1 cellular context compared by ENCODE assay signal in genomic region chr13:40793339-40793738, GRCh38.
TF ChIP-seq lines count a peak whose summit lies in the region.

No MANE protein-coding gene starts in this region.

TF ChIP-seq in HepG2, 621 proteins besides CTCF, POLR2A, EP300 and RAD21:
- TF ChIP-seq SMYD3 (CRISPR knock-in tag; IDR thresholded peaks at IDR 0.05) = no peak
- peak; percentile 75 for TF ChIP-seq CEBPB (IDR thresholded peaks at IDR 0.05; ENCODE audit: borderline replicate concordance, low read depth, low read length)
- TF ChIP-seq NBN (conservative IDR thresholded peaks at IDR 0.05) = no peak
- no peak for TF ChIP-seq HHEX (CRISPR knock-in tag; IDR thresholded peaks at IDR 0.05)
- no peak for TF ChIP-seq ZKSCAN5 (CRISPR knock-in tag; IDR thresholded peaks at IDR 0.05)
- no peak for TF ChIP-seq TIGD3 (CRISPR knock-in tag; IDR thresholded peaks at IDR 0.05; ENCODE audit: borderline replicate concordance)
